ENCODE assay signal across 1 cellular context in genomic region chr19:2061936-2062729, GRCh38.
A peak's percentile ranks its signal among the peaks of the same experiment; 100 is the strongest.
TF ChIP-seq lines count a peak whose summit lies in the region.

No MANE protein-coding gene starts in this region.

TF ChIP-seq in HepG2, 621 proteins besides CTCF, POLR2A, EP300 and RAD21 (continued from another document and continues in another):
- no peak for TF ChIP-seq ZNF318 (CRISPR knock-in tag; IDR thresholded peaks at IDR 0.05)
- no peak for TF ChIP-seq TBX3 (IDR thresholded peaks at IDR 0.05; ENCODE audit: borderline replicate concordance)
- no peak for TF ChIP-seq ZNF691 (CRISPR knock-in tag; IDR thresholded peaks at IDR 0.05; ENCODE audit: borderline replicate concordance, low read depth)
- TF ChIP-seq KDM5B (CRISPR knock-in tag; IDR thresholded peaks at IDR 0.05; ENCODE audit: borderline replicate concordance), result 0 out of 2 replicates have a peak, but pooled peaks have one; percentile 75
- no peak for TF ChIP-seq ZZZ3 (CRISPR knock-in tag; IDR thresholded peaks at IDR 0.05; ENCODE audit: borderline replicate concordance)
- TF ChIP-seq ZNF510 (CRISPR knock-in tag; IDR thresholded peaks at IDR 0.05; ENCODE audit: low read depth), result no peak
- no peak for TF ChIP-seq THYN1 (CRISPR knock-in tag; IDR thresholded peaks at IDR 0.05; ENCODE audit: borderline replicate concordance, low read depth)
- no peak for TF ChIP-seq ZNF792 (CRISPR knock-in tag; IDR thresholded peaks at IDR 0.05)
- TF ChIP-seq ZNF329 (CRISPR knock-in tag; IDR thresholded peaks at IDR 0.05; ENCODE audit: low read depth), result no peak
- TF ChIP-seq JUND (CRISPR knock-in tag; IDR thresholded peaks at IDR 0.05), result no peak
- TF ChIP-seq BCL6 (CRISPR knock-in tag; IDR thresholded peaks at IDR 0.05), result no peak
- TF ChIP-seq ZNF670 (CRISPR knock-in tag; IDR thresholded peaks at IDR 0.05; ENCODE audit: borderline replicate concordance), result no peak
- TF ChIP-seq ARNT (IDR thresholded peaks at IDR 0.05), result no peak
- no peak for TF ChIP-seq KLF13 (CRISPR knock-in tag; IDR thresholded peaks at IDR 0.05)
- TF ChIP-seq TAF1 (CRISPR knock-in tag; IDR thresholded peaks at IDR 0.05), result no peak; the same call in 1 of the 2 replicates
- TF ChIP-seq RNF2 (conservative IDR thresholded peaks at IDR 0.05; ENCODE audit: low read depth), result no peak
- TF ChIP-seq SALL2 (CRISPR knock-in tag; IDR thresholded peaks at IDR 0.05), result no peak
- TF ChIP-seq SRY (CRISPR knock-in tag; IDR thresholded peaks at IDR 0.05), result no peak; the same call in 1 of the 2 replicates
- TF ChIP-seq FOXO4 (CRISPR knock-in tag; conservative IDR thresholded peaks at IDR 0.05), result no peak
- TF ChIP-seq SAP130 (CRISPR knock-in tag; IDR thresholded peaks at IDR 0.05; ENCODE audit: low read depth), result peak; percentile 2; the same call in 1 of the 2 replicates
- 0 out of 2 replicates have a peak, but pooled peaks have one; percentile 6 for TF ChIP-seq HNRNPL (IDR thresholded peaks at IDR 0.05; ENCODE audit: low read depth, low read length)
- TF ChIP-seq HMGXB4 (CRISPR knock-in tag; IDR thresholded peaks at IDR 0.05; ENCODE audit: borderline replicate concordance in 1 of 2, low read depth in 1 of 2), result peak; percentile 10 to 38; a peak in 1 of 4 replicates
- no peak for TF ChIP-seq MTA1 (CRISPR knock-in tag; IDR thresholded peaks at IDR 0.05; ENCODE audit: borderline replicate concordance)
- TF ChIP-seq SNAPC5 (CRISPR knock-in tag; IDR thresholded peaks at IDR 0.05; ENCODE audit: borderline replicate concordance), result no peak
- no peak for TF ChIP-seq ARNT2 (CRISPR knock-in tag; IDR thresholded peaks at IDR 0.05; ENCODE audit: low read depth)
- no peak for TF ChIP-seq SMARCE1 (IDR thresholded peaks at IDR 0.05; ENCODE audit: borderline replicate concordance)
- TF ChIP-seq ZBED4 (CRISPR knock-in tag; IDR thresholded peaks at IDR 0.05; ENCODE audit: borderline replicate concordance), result no peak
- TF ChIP-seq AKNA (CRISPR knock-in tag; IDR thresholded peaks at IDR 0.05; ENCODE audit: borderline replicate concordance), result no peak
- TF ChIP-seq ZNF768 (CRISPR knock-in tag; IDR thresholded peaks at IDR 0.05), result peak; percentile 30; the same call in 1 of the 2 replicates
- TF ChIP-seq ZUFSP (CRISPR knock-in tag; IDR thresholded peaks at IDR 0.05; ENCODE audit: borderline replicate concordance), result no peak
- TF ChIP-seq ZNF678 (CRISPR knock-in tag; IDR thresholded peaks at IDR 0.05), result no peak
- TF ChIP-seq DDIT3 (CRISPR knock-in tag; IDR thresholded peaks at IDR 0.05), result no peak
